In genomic region chr1:188050250-188050649, GRCh38 we compare ENCODE assay signal across 19 cellular contexts.
A peak's percentile ranks its signal among the peaks of the same experiment; 100 is the strongest.
DNase-seq lines count a peak whose midpoint lies in the region; ATAC-seq, FAIRE-seq and TF ChIP-seq lines count a peak whose summit lies in the region.
"Had no signal": no experiment of that assay in that cellular context is flagged by ENCODE, and none has a peak within 500 bp of the region (broad histone marks: within the 10 kb centered on the region; RNA-seq: fewer than 3 reads in every experiment).

No MANE protein-coding gene starts in this region.

- TF ChIP-seq CTCF in HCT116 (IDR thresholded peaks at IDR 0.05 in 2 of 3, conservative IDR thresholded peaks at IDR 0.05 in 1 of 3; ENCODE audit: borderline replicate concordance in 1 of 3, insufficient read depth in 1 of 3, low read depth in 2 of 3, low read length in 2 of 3) (no peak), GM12878 (IDR thresholded peaks at IDR 0.05 in 2 of 3, conservative IDR thresholded peaks at IDR 0.05 in 1 of 3; ENCODE audit: control insufficient read depth in 2 of 3, extremely low read depth in 1 of 3, insufficient read depth in 1 of 3, low read depth in 3 of 3, low read length in 3 of 3) (no peak)

- CTCF ChIA-PET in HCT116 (lab: Charles Lee) = no interaction called here
- CTCF ChIA-PET in GM12878 (lab: Yijun Ruan, JAX) = no interaction called here

- no peak for FAIRE-seq in GM12878 (lab: Jason Lieb, UNC)
- peak; percentile 87 for FAIRE-seq in small intestine (lab: Jason Lieb, UNC)
- FAIRE-seq: H1 had no signal

- no peak overlapping the region for H3K4me2 ChIP-seq in HCT116 (ENCODE audit: low read length)
- H3K4me2 ChIP-seq in GM12878 (ENCODE audit: control insufficient read depth, insufficient read depth) = no peak overlapping the region

- H3K4me3 ChIP-seq in ACC112 (ENCODE audit: low read depth, low read length) (peak overlapping the region; percentile 46; the same call in 1 of the 2 replicates), HCT116 (replicated peaks in 1 of 2; ENCODE audit: low read depth in 1 of 2, low read length in 2 of 2) (no peak overlapping the region), GM12878 (no peak overlapping the region), small intestine (ENCODE audit: low read depth in 1 of 2, low read length in 2 of 2) (no peak overlapping the region)
- H3K4me3 ChIP-seq: GM23248 had no signal

- BruUV-seq in HCT116 (replicated peaks; lab: Mats Ljungman, UMichigan) = no TSS peak
- BruUV-seq in GM12878 (replicated peaks; lab: Mats Ljungman, UMichigan) = no TSS peak

- POLR2A ChIA-PET in HCT116 (lab: Charles Lee) = no interaction called here
- POLR2A ChIA-PET in GM12878 (lab: Charles Lee) = no interaction called here

- H3K27ac ChIP-seq in ACC112 (ENCODE audit: low read depth, low read length) (no peak overlapping the region), HCT116 (ENCODE audit: low read depth, low read length) (no peak overlapping the region), GM12878 (ENCODE audit: control insufficient read depth, insufficient read depth) (no peak overlapping the region), small intestine (ENCODE audit: low read depth in 1 of 2, low read length in 1 of 2) (no peak overlapping the region)
- H3K27ac ChIP-seq: 22Rv1, GM23248 had no signal

- no peak for TF ChIP-seq RAD21 in HCT116 (IDR thresholded peaks at IDR 0.05; ENCODE audit: low read depth)
- no peak for TF ChIP-seq RAD21 in GM12878 (IDR thresholded peaks at IDR 0.05; ENCODE audit: insufficient read depth, low read depth, low read length)

- no peaks in the 10 kb centered on the region for H3K27me3 ChIP-seq in ACC112 (ENCODE audit: insufficient read depth, low read length)
- no peaks in the 10 kb centered on the region for H3K27me3 ChIP-seq in HCT116 (ENCODE audit: insufficient read depth, low read length)
- H3K27me3 ChIP-seq in GM12878 (replicated peaks in 1 of 2; ENCODE audit: control insufficient read depth in 2 of 2, insufficient read depth in 2 of 2, low read length in 1 of 2) = no peaks in the 10 kb centered on the region
- no peaks in the 10 kb centered on the region for H3K27me3 ChIP-seq in small intestine (ENCODE audit: control insufficient read depth in 2 of 2, insufficient read depth in 2 of 2, low read length in 2 of 2)

- H3K36me3 ChIP-seq in ACC112 (ENCODE audit: insufficient read depth, low read length) (no peaks in the 10 kb centered on the region), HCT116 (ENCODE audit: control insufficient read depth in 1 of 2, insufficient read depth in 2 of 2, low read length in 2 of 2) (no peaks in the 10 kb centered on the region), GM12878 (ENCODE audit: control insufficient read depth in 2 of 2, insufficient read depth in 2 of 2, low read length in 1 of 2) (no peaks in the 10 kb centered on the region), small intestine (ENCODE audit: control insufficient read depth in 2 of 2, insufficient read depth in 2 of 2, low read length in 2 of 2) (no peaks in the 10 kb centered on the region)

- no peaks in the 10 kb centered on the region for H3K9me3 ChIP-seq in HCT116 (ENCODE audit: control insufficient read depth in 1 of 2, insufficient read depth in 1 of 2, low read depth in 1 of 2, low read length in 2 of 2)
- H3K9me3 ChIP-seq in GM12878 (replicated peaks; ENCODE audit: control insufficient read depth, insufficient read depth, low read length) = no peaks in the 10 kb centered on the region
- no peaks in the 10 kb centered on the region for H3K9me3 ChIP-seq in small intestine (ENCODE audit: control insufficient read depth, low read depth)

- ATAC-seq in HCT116 (no peak), GM12878 (peak; percentile 83), HG02763 (IDR thresholded peaks at IDR 0.05; ENCODE audit: unreplicated experiment) (no peak)

- no peaks in the 10 kb centered on the region for H3K9me2 ChIP-seq in HCT116 (ENCODE audit: insufficient read depth)

- intact Hi-C loops in HCT116 (cut with micrococcal nuclease) = no loop called here
- intact Hi-C loops in GM12878 (cut with micrococcal nuclease; ENCODE audit: unreplicated experiment) = no loop called here

- in situ Hi-C loops in GM12878 (cut with MboI) = no loop called here

- TF ChIP-seq POLR2A in HCT116 (IDR thresholded peaks at IDR 0.05; ENCODE audit: borderline replicate concordance, extremely low read depth, insufficient read depth, insufficient read length) (no peak), GM12878 (IDR thresholded peaks at IDR 0.05; ENCODE audit: low read depth, low read length) (no peak)

- H2AFZ ChIP-seq in ACC112 (ENCODE audit: low read length, unreplicated experiment) (peak overlapping the region; percentile 76), HCT116 (ENCODE audit: low read depth, low read length, poor library complexity, severe bottlenecking) (peak overlapping the region; percentile 72), GM12878 (ENCODE audit: control insufficient read depth, low read depth, low read length) (no peak overlapping the region)
- H2AFZ ChIP-seq: GM23248 had no signal

- DNase-seq in HCT116 (ENCODE audit: low read depth, low spot score) = no peak
- no peak for DNase-seq in GM12878 (ENCODE audit: low read depth, low spot score)
- DNase-seq in small intestine = no peak
- no peak for DNase-seq in iPS-NIHi7 (ENCODE audit: extremely low spot score)
- DNase-seq in HPDE6-E6E7 (ENCODE audit: extremely low spot score) = no peak
- DNase-seq: ACHN; C1 segment of cervical spinal cord; Calu3; CD4-positive, alpha-beta memory T cell; COR-L47; DMS53; DMS79 treated with DMSO at 0.1 percent for 48 hours; GM23248; H7; HCEC 1CT had no signal

- TF ChIP-seq EP300 in GM12878 (IDR thresholded peaks at IDR 0.05; ENCODE audit: borderline replicate concordance in 1 of 2, control insufficient read depth in 1 of 2, low read depth in 2 of 2, low read length in 2 of 2) = no peak

- RAD21 ChIA-PET in HCT116 (lab: Charles Lee; ENCODE audit: low non-redundant PET in 1 of 2, low total read pairs in 2 of 2, uncharacterized antibody in 2 of 2, unreplicated experiment in 2 of 2) (no interaction called here), GM12878 (lab: Charles Lee; ENCODE audit: unreplicated experiment) (interaction anchor here (1.2 kb wide), 1 partner anchor 64 kb away, joined by 3 read pairs; no protein-coding TSS in a partner anchor)

- H3K79me2 ChIP-seq in ACC112 (ENCODE audit: control insufficient read depth, insufficient read depth, low read length, unreplicated experiment) (no peaks in the 10 kb centered on the region), HCT116 (ENCODE audit: insufficient read depth, low read length) (no peaks in the 10 kb centered on the region), GM12878 (ENCODE audit: control insufficient read depth, insufficient read depth, low read length) (no peaks in the 10 kb centered on the region)

- H3K9ac ChIP-seq in HCT116 (ENCODE audit: low read length) (no peak overlapping the region), GM12878 (ENCODE audit: control insufficient read depth, insufficient read depth, low read length) (no peak overlapping the region)
- H3K9ac ChIP-seq: GM23248 had no signal

- SMC1A ChIA-PET in GM12878 (lab: Charles Lee; ENCODE audit: uncharacterized antibody, unreplicated experiment) = interaction anchor here (0.6 to 1.0 kb wide), 2 partner anchors 11 to 980 kb away, joined by 3 read pairs; no protein-coding TSS in a partner anchor

- H3K4me1 ChIP-seq in ACC112 (ENCODE audit: control insufficient read depth, insufficient read depth, low read length, unreplicated experiment) (peaks cover 10% of the 10 kb centered on the region), HCT116 (ENCODE audit: control insufficient read depth in 1 of 2, insufficient read depth in 2 of 2, low read length in 2 of 2) (no peaks in the 10 kb centered on the region), GM12878 (ENCODE audit: control insufficient read depth, insufficient read depth, low read length) (no peaks in the 10 kb centered on the region), small intestine (ENCODE audit: control insufficient read depth in 2 of 2, insufficient read depth in 1 of 2, low read depth in 1 of 2, low read length in 1 of 2) (no peaks in the 10 kb centered on the region)

- H4K20me1 ChIP-seq in HCT116 (ENCODE audit: insufficient read depth) (no peaks in the 10 kb centered on the region), GM12878 (ENCODE audit: control insufficient read depth, insufficient read depth) (no peaks in the 10 kb centered on the region)

TF ChIP-seq in HCT116, 20 proteins besides CTCF, POLR2A, EP300 and RAD21 (continues in another document):
- TF ChIP-seq YY1 (IDR thresholded peaks at IDR 0.05; ENCODE audit: extremely low read depth, insufficient replicate concordance, low read depth, low read length) (no peak), SP1 (IDR thresholded peaks at IDR 0.05; ENCODE audit: low read depth) (no peak), MAX (IDR thresholded peaks at IDR 0.05) (no peak), SRF (IDR thresholded peaks at IDR 0.05; ENCODE audit: low read depth) (no peak), JUND (IDR thresholded peaks at IDR 0.05) (no peak)

TF ChIP-seq in GM12878, 131 proteins besides CTCF, POLR2A, EP300 and RAD21 (continues in another document):
- no peak for TF ChIP-seq ZNF687 (IDR thresholded peaks at IDR 0.05)
- no peak for TF ChIP-seq TAF1 (IDR thresholded peaks at IDR 0.05; ENCODE audit: borderline replicate concordance, low read depth, low read length)
- TF ChIP-seq LARP7 (IDR thresholded peaks at IDR 0.05) = no peak
